1 cellular context compared by ENCODE assay signal in the genomic region with DNA sequence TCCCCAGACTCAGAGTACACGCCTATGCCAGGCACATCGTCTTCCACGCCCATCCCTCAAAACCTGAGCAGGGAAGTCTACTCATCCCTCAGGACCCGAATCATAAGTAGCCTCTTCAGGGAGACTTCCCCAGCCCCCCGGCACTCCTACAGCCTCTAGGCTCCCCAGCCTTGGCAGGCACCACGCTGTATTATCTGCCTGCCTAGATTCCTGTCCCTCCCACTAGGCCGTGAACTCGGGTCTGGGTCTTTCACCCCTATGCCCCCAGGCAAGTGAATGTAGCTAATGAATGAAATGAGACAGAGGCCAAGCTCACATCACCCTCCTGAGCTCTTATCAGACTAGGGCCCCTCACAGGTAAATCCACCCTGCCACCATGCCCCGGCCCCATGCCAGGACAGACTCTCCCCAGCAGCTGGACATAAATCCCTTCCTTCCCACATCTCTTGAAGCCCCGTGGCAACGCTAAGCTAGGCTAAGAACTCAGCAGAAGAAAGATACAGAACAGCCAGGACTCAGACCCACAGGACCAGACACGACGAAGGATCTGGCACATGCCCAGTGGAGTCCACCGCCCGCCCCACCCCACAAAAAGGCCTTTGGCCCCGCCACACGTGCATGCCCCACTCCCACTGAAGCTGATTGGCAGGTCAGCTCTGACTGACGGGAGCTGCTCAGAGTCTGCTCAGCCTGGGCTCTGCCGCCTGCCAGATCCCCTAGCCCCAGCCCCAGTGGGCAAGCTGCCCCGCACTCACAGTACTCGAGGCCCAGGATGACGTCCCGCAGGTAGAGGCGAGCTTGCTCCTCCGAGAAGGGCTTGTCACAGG.
TF ChIP-seq lines count a peak whose summit lies in the region.

No MANE protein-coding gene starts in this region.

TF ChIP-seq in IMR-90, 13 proteins besides CTCF, POLR2A, EP300 and RAD21:
- TF ChIP-seq CHD1 (IDR thresholded peaks at IDR 0.05; ENCODE audit: low read depth, low read length) (no peak), MAZ (IDR thresholded peaks at IDR 0.05; ENCODE audit: borderline replicate concordance, low read depth, low read length) (no peak), FOS (IDR thresholded peaks at IDR 0.05; ENCODE audit: low read depth, low read length) (no peak), RCOR1 (IDR thresholded peaks at IDR 0.05; ENCODE audit: insufficient replicate concordance, low read length) (no peak), NFE2L2 (IDR thresholded peaks at IDR 0.05; ENCODE audit: low read depth, low read length) (no peak), BHLHE40 (IDR thresholded peaks at IDR 0.05; ENCODE audit: low read depth, low read length) (no peak)
- TF ChIP-seq, protein P1, sequence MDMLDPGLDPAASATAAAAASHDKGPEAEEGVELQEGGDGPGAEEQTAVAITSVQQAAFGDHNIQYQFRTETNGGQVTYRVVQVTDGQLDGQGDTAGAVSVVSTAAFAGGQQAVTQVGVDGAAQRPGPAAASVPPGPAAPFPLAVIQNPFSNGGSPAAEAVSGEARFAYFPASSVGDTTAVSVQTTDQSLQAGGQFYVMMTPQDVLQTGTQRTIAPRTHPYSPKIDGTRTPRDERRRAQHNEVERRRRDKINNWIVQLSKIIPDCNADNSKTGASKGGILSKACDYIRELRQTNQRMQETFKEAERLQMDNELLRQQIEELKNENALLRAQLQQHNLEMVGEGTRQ (IDR thresholded peaks at IDR 0.05; ENCODE audit: low read depth, low read length) = no peak
- TF ChIP-seq, protein P2, sequence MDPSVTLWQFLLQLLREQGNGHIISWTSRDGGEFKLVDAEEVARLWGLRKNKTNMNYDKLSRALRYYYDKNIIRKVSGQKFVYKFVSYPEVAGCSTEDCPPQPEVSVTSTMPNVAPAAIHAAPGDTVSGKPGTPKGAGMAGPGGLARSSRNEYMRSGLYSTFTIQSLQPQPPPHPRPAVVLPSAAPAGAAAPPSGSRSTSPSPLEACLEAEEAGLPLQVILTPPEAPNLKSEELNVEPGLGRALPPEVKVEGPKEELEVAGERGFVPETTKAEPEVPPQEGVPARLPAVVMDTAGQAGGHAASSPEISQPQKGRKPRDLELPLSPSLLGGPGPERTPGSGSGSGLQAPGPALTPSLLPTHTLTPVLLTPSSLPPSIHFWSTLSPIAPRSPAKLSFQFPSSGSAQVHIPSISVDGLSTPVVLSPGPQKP (IDR thresholded peaks at IDR 0.05; ENCODE audit: borderline replicate concordance, low read depth, low read length) = no peak
